Comparison of ENCODE assay signal across 10 cellular contexts in genomic region chr19:14138576-14139265, GRCh38. TPM values are rescaled to one million over a fixed set of nuclear protein-coding genes. Genes with fewer than 3 reads are reported as not detected.
A peak's percentile ranks its signal among the peaks of the same experiment; 100 is the strongest.
DNase-seq lines count a peak whose midpoint lies in the region; ATAC-seq and TF ChIP-seq lines count a peak whose summit lies in the region.
"Had no signal": no experiment of that assay in that cellular context is flagged by ENCODE, and none has a peak within 500 bp of the region (broad histone marks: within the 10 kb centered on the region; RNA-seq: fewer than 3 reads in every experiment).

No MANE protein-coding gene starts in this region.

- H3K9me3 Mint-ChIP-seq in CD4-positive, alpha-beta memory T cell: no peaks in the 10 kb centered on the region
- H3K9me3 Mint-ChIP-seq in endodermal cell: no peaks in the 10 kb centered on the region
- H3K9me3 Mint-ChIP-seq in neural progenitor cell: no peaks in the 10 kb centered on the region

- peak overlapping the region; percentile 76; the same call in 1 of the 2 replicates for H3K4me2 ChIP-seq in PC-9
- H3K4me2 ChIP-seq in neural progenitor cell: no peak overlapping the region

- H3K9me3 ChIP-seq in CD4-positive, alpha-beta memory T cell (ENCODE audit: control insufficient read depth in 1 of 2, low read length in 2 of 2): no peaks in the 10 kb centered on the region
- H3K9me3 ChIP-seq in PC-9 (ENCODE audit: insufficient read depth, low read depth) (no peaks in the 10 kb centered on the region), endodermal cell (ENCODE audit: control insufficient read depth, low read length) (no peaks in the 10 kb centered on the region), neural progenitor cell (ENCODE audit: low read depth) (no peaks in the 10 kb centered on the region)

- H3F3A ChIP-seq in PC-9 (ENCODE audit: insufficient read depth, low read depth) (peaks cover 43% of the 10 kb centered on the region), neural progenitor cell (ENCODE audit: low read depth) (peaks cover 34% of the 10 kb centered on the region)

- DNase-seq in CD4-positive, alpha-beta memory T cell: no peak
- DNase-seq in PC-9: no peak
- DNase-seq in endodermal cell: no peak
- DNase-seq in neural progenitor cell (ENCODE audit: low spot score): no peak
- no peak for DNase-seq in NCI-H2107 (lab: John Stamatoyannopoulos, UW)
- DNase-seq in NCI-H2196 treated with DMSO at 0.1 percent for 48 hours (lab: John Stamatoyannopoulos, UW; ENCODE audit: unreplicated experiment): no peak
- DNase-seq: activated CD8-positive, alpha-beta memory T cell treated with anti-CD3 and anti-CD28 coated beads, Interleukin-2, amount 50 U/mL, for 4 hours; NCI-H2081 treated with DMSO at 0.1 percent for 48 hours had no signal

- H3K36me3 ChIP-seq in CD4-positive, alpha-beta memory T cell (ENCODE audit: insufficient read depth, low read length): no peaks in the 10 kb centered on the region
- no peaks in the 10 kb centered on the region for H3K36me3 ChIP-seq in PC-9 (ENCODE audit: low read depth)
- no peaks in the 10 kb centered on the region for H3K36me3 ChIP-seq in endodermal cell (ENCODE audit: control insufficient read depth, insufficient read depth, low read length)
- H3K36me3 ChIP-seq in neural progenitor cell: no peaks in the 10 kb centered on the region

- H3K36me3 Mint-ChIP-seq in CD4-positive, alpha-beta memory T cell: peaks cover 3 to 6% of the 10 kb centered on the region in 2 donors
- H3K36me3 Mint-ChIP-seq in endodermal cell (ENCODE audit: low read depth) (peaks cover 8% of the 10 kb centered on the region), neural progenitor cell (peaks cover 9% of the 10 kb centered on the region)

- no peak for ATAC-seq in HG02798 (IDR thresholded peaks at IDR 0.05; ENCODE audit: poor library complexity, unreplicated experiment)
- ATAC-seq in HG02642 (IDR thresholded peaks at IDR 0.05; ENCODE audit: poor library complexity, unreplicated experiment): no peak

- TF ChIP-seq CTCF in PC-9 (conservative IDR thresholded peaks at IDR 0.05): no peak
- TF ChIP-seq CTCF in endodermal cell (conservative IDR thresholded peaks at IDR 0.05): no peak
- no peak for TF ChIP-seq CTCF in neural progenitor cell (IDR thresholded peaks at IDR 0.05)

- BruUV-seq in PC-9 (replicated peaks; lab: Mats Ljungman, UMichigan): no TSS peak

- peaks cover 20 to 45% (median 31%) of the 10 kb centered on the region in 4 donors for H3K4me1 Mint-ChIP-seq in CD4-positive, alpha-beta memory T cell
- H3K4me1 Mint-ChIP-seq in endodermal cell (peaks cover 14% of the 10 kb centered on the region), neural progenitor cell (peaks cover 37% of the 10 kb centered on the region)

- H3K9me2 ChIP-seq in PC-9 (ENCODE audit: insufficient read depth): no peaks in the 10 kb centered on the region

- H4K20me1 ChIP-seq in PC-9 (ENCODE audit: insufficient read depth): no peaks in the 10 kb centered on the region
- H4K20me1 ChIP-seq in neural progenitor cell (ENCODE audit: low read depth): peaks cover 25% of the 10 kb centered on the region

- peak overlapping the region; percentile 25 to 75 (median 61) for H3K27ac Mint-ChIP-seq in CD4-positive, alpha-beta memory T cell
- peak overlapping the region; percentile 39 for H3K27ac Mint-ChIP-seq in endodermal cell
- peak overlapping the region; percentile 85 for H3K27ac Mint-ChIP-seq in neural progenitor cell

- CTCF ChIA-PET in CD4-positive, alpha-beta memory T cell (lab: Charles Lee; ENCODE audit: partially characterized antibody): interaction anchor here (1.2 to 4.2 kb wide), 4 partner anchors 9 to 293 kb away, joined by 3 to 14 read pairs (median 9); no protein-coding TSS in a partner anchor
- CTCF ChIA-PET in PC-9 (lab: Charles Lee): interaction anchor here (0.6 kb wide), 1 partner anchor 472 kb away, joined by 6 read pairs; no protein-coding TSS in a partner anchor

- POLR2A ChIA-PET in CD4-positive, alpha-beta memory T cell (lab: Charles Lee; ENCODE audit: partially characterized antibody): interaction anchor here (0.8 to 3.1 kb wide), 5 partner anchors 10 to 369 kb away, joined by 4 to 48 read pairs (median 17); no protein-coding TSS in a partner anchor
- POLR2A ChIA-PET in PC-9 (lab: Charles Lee; ENCODE audit: unreplicated experiment): no interaction called here

- no peak overlapping the region for H3K9ac ChIP-seq in endodermal cell (ENCODE audit: extremely low read depth, low read length, poor library complexity, severe bottlenecking)
- H3K9ac ChIP-seq in neural progenitor cell: no peak overlapping the region

- no peaks in the 10 kb centered on the region for H3K27me3 Mint-ChIP-seq in CD4-positive, alpha-beta memory T cell
- no peaks in the 10 kb centered on the region for H3K27me3 Mint-ChIP-seq in endodermal cell (ENCODE audit: insufficient read depth)
- H3K27me3 Mint-ChIP-seq in neural progenitor cell (ENCODE audit: insufficient read depth, low read depth): peaks cover 8% of the 10 kb centered on the region

- no peaks in the 10 kb centered on the region for H3K27me3 ChIP-seq in CD4-positive, alpha-beta memory T cell (ENCODE audit: insufficient read depth, low read length)
- no peaks in the 10 kb centered on the region for H3K27me3 ChIP-seq in PC-9 (ENCODE audit: insufficient read depth, low read depth)
- H3K27me3 ChIP-seq in endodermal cell (ENCODE audit: control insufficient read depth, insufficient read depth, low read length, poor library complexity, severe bottlenecking): no peaks in the 10 kb centered on the region
- no peaks in the 10 kb centered on the region for H3K27me3 ChIP-seq in neural progenitor cell

- no peak overlapping the region for H3K4me3 ChIP-seq in CD4-positive, alpha-beta memory T cell (ENCODE audit: low read length in 2 of 2)
- H3K4me3 ChIP-seq in PC-9: no peak overlapping the region
- no peak overlapping the region for H3K4me3 ChIP-seq in endodermal cell (ENCODE audit: low read length)
- no peak overlapping the region for H3K4me3 ChIP-seq in neural progenitor cell

- peaks cover 18% of the 10 kb centered on the region for H3K4me1 ChIP-seq in CD4-positive, alpha-beta memory T cell (ENCODE audit: insufficient read depth, low read length)
- peaks cover 29% of the 10 kb centered on the region for H3K4me1 ChIP-seq in PC-9 (replicated peaks; ENCODE audit: insufficient read depth)
- H3K4me1 ChIP-seq in endodermal cell (ENCODE audit: control insufficient read depth, insufficient read depth, low read length): peaks cover 3% of the 10 kb centered on the region
- peaks cover 22% of the 10 kb centered on the region for H3K4me1 ChIP-seq in neural progenitor cell

- H3K79me2 ChIP-seq in PC-9 (ENCODE audit: low read depth) (peaks cover 32% of the 10 kb centered on the region), neural progenitor cell (ENCODE audit: low read depth) (peaks cover 23% of the 10 kb centered on the region)

- intact Hi-C loops in CD4-positive, alpha-beta memory T cell (cut with micrococcal nuclease): no loop called here
- intact Hi-C loops in PC-9 (cut with micrococcal nuclease; ENCODE audit: unreplicated experiment): loop anchor here (5.0 to 10.0 kb wide), 5 partner anchors 269 to 1014 kb away; partner anchors contain the start of genes DNAJB1 and PTGER1

- WGBS in endodermal cell (ENCODE audit: insufficient coverage in 1 of 2, insufficient read length in 1 of 2), 2 experiments: 91 to 92% methylated on average over 5 to 8 of the region's 9 CpGs

- H3K4me3 Mint-ChIP-seq in CD4-positive, alpha-beta memory T cell: peak overlapping the region; percentile 51 to 81 (median 72)
- H3K4me3 Mint-ChIP-seq in endodermal cell (peak overlapping the region; percentile 73), neural progenitor cell (peak overlapping the region; percentile 81)

- no peak overlapping the region for H3K27ac ChIP-seq in CD4-positive, alpha-beta memory T cell (ENCODE audit: low read depth, low read length)
- H3K27ac ChIP-seq in PC-9: peak overlapping the region; percentile 80
- H3K27ac ChIP-seq in endodermal cell (ENCODE audit: low read depth, low read length): no peak overlapping the region
- H3K27ac ChIP-seq in neural progenitor cell: no peak overlapping the region

- no peak overlapping the region for H2AFZ ChIP-seq in PC-9
- H2AFZ ChIP-seq in neural progenitor cell (replicated peaks): no peak overlapping the region

RNA-seq across cellular contexts. Expression of gene ASF1B, which starts 2.3 kb away (rescaled TPM):
- total RNA-seq in CD4-positive, alpha-beta memory T cell: 1 to 10 TPM; 2.3 to 3.0 TPM
- 1 to 10 TPM; 1.8 to 3.0 TPM for polyA plus RNA-seq in CD4-positive, alpha-beta memory T cell
- total RNA-seq in PC-9 (2021) (67.4 and 71.2 TPM in 2 replicates), endodermal cell (10 to 100 TPM; 37.8 to 47.8 TPM), neural progenitor cell (ENCODE audit: low replicate concordance) (16.4 and 38.8 TPM in 2 replicates)
- 31.3 TPM for polyA plus RNA-seq in endodermal cell (2013, experiment 1 of 2)
- 31.4 TPM for polyA plus RNA-seq in endodermal cell (2013, experiment 2 of 2)

RNA-seq across cellular contexts. Expression of gene PRKACA, which starts 21.2 kb away (rescaled TPM):
- total RNA-seq in CD4-positive, alpha-beta memory T cell: 10 to 100 TPM; 48.9 to 51.7 TPM
- polyA plus RNA-seq in CD4-positive, alpha-beta memory T cell: 1 to 10 TPM in 1 of 2 donors, under 1 TPM in 1; 0.42 to 2.2 TPM
- total RNA-seq in PC-9 (2021) (62.0 and 82.8 TPM in 2 replicates), endodermal cell (10 to 100 TPM; 62.1 to 73.8 TPM), neural progenitor cell (ENCODE audit: low replicate concordance) (22.2 and 31.8 TPM in 2 replicates)
- 58.6 TPM for polyA plus RNA-seq in endodermal cell (2013, experiment 1 of 2)
- polyA plus RNA-seq in endodermal cell (2013, experiment 2 of 2): 60.1 TPM

RNA-seq across cellular contexts. Expression of gene SAMD1, which starts 48.2 kb away (rescaled TPM):
- 10 to 100 TPM; 36.7 to 43.3 TPM for total RNA-seq in CD4-positive, alpha-beta memory T cell
- 1 to 10 TPM in 1 of 2 donors, under 1 TPM in 1; 0.16 to 2.4 TPM for polyA plus RNA-seq in CD4-positive, alpha-beta memory T cell
- total RNA-seq in PC-9 (2021) (50.3 and 54.7 TPM in 2 replicates), endodermal cell (100 to 1,000 TPM in 1 of 2 donors, 10 to 100 TPM in 1; 94.2 to 126 TPM), neural progenitor cell (ENCODE audit: low replicate concordance) (22.1 and 53.0 TPM in 2 replicates)
- polyA plus RNA-seq in endodermal cell (2013, experiment 1 of 2): 66.5 TPM
- polyA plus RNA-seq in endodermal cell (2013, experiment 2 of 2): 71.4 TPM

RNA-seq across cellular contexts. Expression of gene C19orf67, which starts 53.1 kb away (rescaled TPM):
- under 1 TPM in 1 of 2 experiments, not detected in 1; 0.55 TPM for total RNA-seq in CD4-positive, alpha-beta memory T cell
- polyA plus RNA-seq in CD4-positive, alpha-beta memory T cell: not detected
- total RNA-seq in PC-9 (2021) (not detected in 2 replicates), endodermal cell (1 to 10 TPM in 1 of 2 donors, under 1 TPM in 1; 0.73 to 1.1 TPM), neural progenitor cell (ENCODE audit: low replicate concordance) (not detected in 2 replicates)
- not detected for polyA plus RNA-seq in endodermal cell (2013, experiment 1 of 2)
- not detected for polyA plus RNA-seq in endodermal cell (2013, experiment 2 of 2)
